In the genomic region with DNA sequence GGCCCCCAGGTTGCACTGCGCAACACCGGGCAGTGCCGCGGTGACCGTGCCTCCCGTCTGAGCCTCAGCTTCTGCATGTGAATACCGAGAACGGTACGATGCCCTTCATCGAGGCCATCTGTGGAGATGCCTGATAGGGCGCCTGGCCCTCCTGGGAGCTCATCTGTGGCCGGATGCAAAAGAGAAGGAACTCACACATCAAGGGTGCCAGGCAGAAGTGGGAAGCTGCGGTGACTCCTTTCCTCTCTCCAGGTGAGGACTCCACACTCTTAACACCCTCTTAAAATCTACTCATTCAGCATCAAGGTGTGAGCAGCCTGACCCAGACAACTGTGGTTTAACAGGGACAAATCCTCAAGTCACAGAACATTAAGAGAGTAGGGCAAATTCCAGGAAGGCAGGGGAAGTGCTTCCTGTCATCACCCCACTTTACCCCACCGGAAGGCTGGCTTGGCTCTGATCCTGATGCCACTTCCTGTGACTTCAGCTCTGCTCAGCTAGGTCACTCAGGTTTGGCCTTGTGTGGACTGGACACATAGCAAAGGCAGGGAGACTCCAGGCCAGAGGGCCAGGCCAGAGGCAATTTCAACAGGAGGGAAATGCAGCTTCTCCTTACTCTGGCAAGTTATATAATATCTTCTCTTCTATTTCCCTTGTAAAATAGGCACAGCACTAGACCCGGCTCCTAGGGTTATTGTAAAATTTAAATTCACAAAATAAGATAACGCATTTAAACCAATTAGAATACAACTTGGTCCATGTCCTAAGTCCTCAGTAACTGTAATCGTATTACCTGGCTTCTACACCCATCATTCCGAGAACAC, we compare ENCODE assay signal across 7 cellular contexts.
A peak's percentile ranks its signal among the peaks of the same experiment; 100 is the strongest.
DNase-seq lines count a peak whose midpoint lies in the region; ATAC-seq and TF ChIP-seq lines count a peak whose summit lies in the region.

No MANE protein-coding gene starts in this region.

- peak overlapping the region; percentile 37; the same call in 1 of the 2 replicates for H3K27ac ChIP-seq in RWPE1

- ATAC-seq in HG03457 (IDR thresholded peaks at IDR 0.05; ENCODE audit: unreplicated experiment), result no peak
- ATAC-seq in HG02970 (IDR thresholded peaks at IDR 0.05; ENCODE audit: low FRiP score, unreplicated experiment), result no peak

- POLR2A ChIA-PET in RWPE1 (lab: Yijun Ruan, JAX; ENCODE audit: low non-redundant PET), result no interaction called here

- TF ChIP-seq CTCF in RWPE1 (conservative IDR thresholded peaks at IDR 0.05; ENCODE audit: low read depth), result no peak
- no peak for TF ChIP-seq CTCF in choroid plexus epithelial cell (conservative IDR thresholded peaks at IDR 0.05; ENCODE audit: low read depth, low read length)

- DNase-seq in HCEC 1CT (peak; percentile 75), RWPE1 (ENCODE audit: low spot score) (no peak), choroid plexus epithelial cell (ENCODE audit: low read depth) (peak; percentile 24), renal cortical epithelial cell (ENCODE audit: low read depth) (peak; percentile 60), hypothalamus (lab: John Stamatoyannopoulos, UW) (no peak)

- CTCF ChIA-PET in RWPE1 (lab: Yijun Ruan, JAX), result interaction anchor here (1.0 to 2.8 kb wide), 4 partner anchors 11 to 248 kb away, joined by 3 to 13 read pairs (median 4); no protein-coding TSS in a partner anchor

- no peak overlapping the region for H3K4me3 ChIP-seq in choroid plexus epithelial cell (ENCODE audit: low read depth, low read length)

Comparison
In these comparisons a context has a peak if more than half of its experiments do, and no peak if none do; other contexts are left out.
1. DNase-seq: peak in HCEC 1CT (single experiment), choroid plexus epithelial cell (single experiment) and renal cortical epithelial cell (single experiment); none in RWPE1 (single experiment) and hypothalamus (0 of 51).